In the genomic region with DNA sequence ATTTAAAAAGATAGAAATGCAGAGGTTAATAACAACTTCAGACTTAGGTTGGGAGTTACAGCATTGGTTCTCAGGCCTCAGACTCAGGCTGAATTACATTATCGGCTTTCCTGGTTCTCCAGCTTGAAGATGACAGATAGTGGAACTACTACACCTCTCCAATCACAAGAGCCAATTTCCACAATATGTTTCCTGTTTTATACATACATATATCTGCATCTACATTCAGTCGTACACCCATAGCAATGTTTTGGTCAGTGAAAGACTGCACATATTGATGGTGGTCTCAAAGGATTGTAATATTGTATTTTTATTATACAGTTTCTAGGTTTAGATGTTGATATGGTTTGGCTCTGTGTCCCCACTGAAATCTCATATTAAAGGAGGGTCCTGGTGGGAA, we compare ENCODE assay signal across 19 cellular contexts. TPM values are rescaled to one million over a fixed set of nuclear protein-coding genes. Genes with fewer than 3 reads are reported as not detected.
A peak's percentile ranks its signal among the peaks of the same experiment; 100 is the strongest.
DNase-seq lines count a peak whose midpoint lies in the region; ATAC-seq and TF ChIP-seq lines count a peak whose summit lies in the region.
"Had no signal": no experiment of that assay in that cellular context is flagged by ENCODE, and none has a peak within 500 bp of the region (broad histone marks: within the 10 kb centered on the region; RNA-seq: fewer than 3 reads in every experiment).

No MANE protein-coding gene starts in this region.

- no peak overlapping the region for H3K4me3 Mint-ChIP-seq in H9
- no peak overlapping the region for H3K4me3 Mint-ChIP-seq in endothelial cell (ENCODE audit: unreplicated experiment)
- no peak overlapping the region for H3K4me3 Mint-ChIP-seq in glutamatergic neuron (ENCODE audit: unreplicated experiment)
- no peak overlapping the region for H3K4me3 Mint-ChIP-seq in naive thymus-derived CD4-positive, alpha-beta T cell
- H3K4me3 Mint-ChIP-seq: activated CD4-positive, alpha-beta memory T cell treated with anti-CD3 and anti-CD28 coated beads, Interleukin-2, amount 10 ng/mL, durations not matched to agents 7 days and 5 days; activated T-cell treated with anti-CD3 and anti-CD28 coated beads, Interleukin-2, amount 50 U/mL, for 4 hours; stimulated activated effector memory CD8-positive, alpha-beta T cell treated with anti-CD3 and anti-CD28 coated beads, Interleukin-12 subunit alpha, Interleukin-12 subunit beta, amount 100 ng/mL, for 72 hours had no signal

- H4K5ac ChIP-seq in H9 (ENCODE audit: insufficient read length, low read depth, low read length) = no peak overlapping the region

- no peak overlapping the region for H2BK5ac ChIP-seq in H9 (ENCODE audit: insufficient read length, low read length)

- H3K27ac Mint-ChIP-seq in H9 (peak overlapping the region in 1 of 3 experiments; percentile 49; a peak in 1 of 7 replicates), endothelial cell (ENCODE audit: unreplicated experiment) (peak overlapping the region; percentile 66), glutamatergic neuron (ENCODE audit: unreplicated experiment) (no peak overlapping the region)
- no peak overlapping the region for H3K27ac Mint-ChIP-seq in naive thymus-derived CD4-positive, alpha-beta T cell
- H3K27ac Mint-ChIP-seq: activated CD4-positive, alpha-beta memory T cell treated with anti-CD3 and anti-CD28 coated beads, Interleukin-2, amount 10 ng/mL, durations not matched to agents 7 days and 5 days; stimulated activated effector memory CD8-positive, alpha-beta T cell treated with anti-CD3 and anti-CD28 coated beads, Interleukin-12 subunit alpha, Interleukin-12 subunit beta, amount 100 ng/mL, for 72 hours had no signal

- no peaks in the 10 kb centered on the region for H3K4me1 Mint-ChIP-seq in H9
- H3K4me1 Mint-ChIP-seq in endothelial cell (ENCODE audit: unreplicated experiment) = peaks cover 4% of the 10 kb centered on the region
- H3K4me1 Mint-ChIP-seq in glutamatergic neuron (ENCODE audit: low read depth, unreplicated experiment) = no peaks in the 10 kb centered on the region
- no peaks in the 10 kb centered on the region for H3K4me1 Mint-ChIP-seq in naive thymus-derived CD4-positive, alpha-beta T cell
- H3K4me1 Mint-ChIP-seq: activated CD4-positive, alpha-beta memory T cell treated with anti-CD3 and anti-CD28 coated beads, Interleukin-2, amount 10 ng/mL, durations not matched to agents 7 days and 5 days; stimulated activated effector memory CD8-positive, alpha-beta T cell treated with anti-CD3 and anti-CD28 coated beads, Interleukin-12 subunit alpha, Interleukin-12 subunit beta, amount 100 ng/mL, for 72 hours had no signal

- H3K4me1 ChIP-seq in H9 (ENCODE audit: insufficient read depth, low read length) = no peaks in the 10 kb centered on the region
- peaks cover 3 to 7% (median 3%) of the 10 kb centered on the region in 3 donors for H3K4me1 ChIP-seq in skeletal muscle tissue (ENCODE audit: control insufficient read depth in 3 of 3, insufficient read depth in 3 of 3, low read length in 3 of 3)
- no peaks in the 10 kb centered on the region for H3K4me1 ChIP-seq in prostate gland (replicated peaks)
- no peaks in the 10 kb centered on the region for H3K4me1 ChIP-seq in naive thymus-derived CD4-positive, alpha-beta T cell (ENCODE audit: control insufficient read depth in 2 of 2, insufficient read depth in 2 of 2, low read length in 2 of 2)

- H2BK20ac ChIP-seq in H9 (ENCODE audit: low read depth, low read length, poor library complexity, severe bottlenecking) = no peak overlapping the region

- H3K4me3 ChIP-seq in skeletal muscle tissue (ENCODE audit: low read length in 3 of 3) (no peak overlapping the region), prostate gland (no peak overlapping the region)
- no peak overlapping the region for H3K4me3 ChIP-seq in naive thymus-derived CD4-positive, alpha-beta T cell (ENCODE audit: low read length)
- H3K4me3 ChIP-seq: tibial artery had no signal

- H3K36me3 Mint-ChIP-seq in H9 (ENCODE audit: insufficient read depth in 1 of 3, low read depth in 3 of 3) (no peaks in the 10 kb centered on the region), endothelial cell (ENCODE audit: low read depth, unreplicated experiment) (no peaks in the 10 kb centered on the region), glutamatergic neuron (ENCODE audit: unreplicated experiment) (no peaks in the 10 kb centered on the region)
- no peaks in the 10 kb centered on the region for H3K36me3 Mint-ChIP-seq in naive thymus-derived CD4-positive, alpha-beta T cell
- H3K36me3 Mint-ChIP-seq: stimulated activated effector memory CD8-positive, alpha-beta T cell treated with anti-CD3 and anti-CD28 coated beads, Interleukin-12 subunit alpha, Interleukin-12 subunit beta, amount 100 ng/mL, for 72 hours had no signal

- H3K27me3 ChIP-seq in H9 (ENCODE audit: insufficient read depth, low read length) (no peaks in the 10 kb centered on the region), skeletal muscle tissue (ENCODE audit: control insufficient read depth in 3 of 3, insufficient read depth in 3 of 3, low read length in 3 of 3) (no peaks in the 10 kb centered on the region), prostate gland (replicated peaks; ENCODE audit: insufficient read depth) (no peaks in the 10 kb centered on the region)
- H3K27me3 ChIP-seq in naive thymus-derived CD4-positive, alpha-beta T cell (ENCODE audit: control insufficient read depth in 2 of 2, insufficient read depth in 2 of 2, low read length in 2 of 2) = no peaks in the 10 kb centered on the region
- H3K27me3 ChIP-seq: tibial artery had no signal

- no peak overlapping the region for H3T11ph ChIP-seq in H9 (ENCODE audit: low read length)

- H2BK15ac ChIP-seq in H9 (ENCODE audit: low read depth, low read length) = no peak overlapping the region

- no peak for TF ChIP-seq CTCF in H9 (conservative IDR thresholded peaks at IDR 0.05)
- no peak for TF ChIP-seq CTCF in RWPE1 (conservative IDR thresholded peaks at IDR 0.05; ENCODE audit: low read depth)
- no peak for TF ChIP-seq CTCF in endothelial cell (IDR thresholded peaks at IDR 0.05; ENCODE audit: unreplicated experiment)
- no peak for TF ChIP-seq CTCF in prostate gland (IDR thresholded peaks at IDR 0.05)
- no peak for TF ChIP-seq CTCF in glutamatergic neuron (IDR thresholded peaks at IDR 0.05; ENCODE audit: partially characterized antibody, unreplicated experiment)

- no peaks in the 10 kb centered on the region for H3K36me3 ChIP-seq in skeletal muscle tissue (ENCODE audit: control insufficient read depth in 3 of 3, insufficient read depth in 3 of 3, low read length in 3 of 3)
- H3K36me3 ChIP-seq in prostate gland = no peaks in the 10 kb centered on the region
- no peaks in the 10 kb centered on the region for H3K36me3 ChIP-seq in naive thymus-derived CD4-positive, alpha-beta T cell (ENCODE audit: control insufficient read depth in 2 of 3, insufficient read depth in 3 of 3, low read length in 3 of 3)
- H3K36me3 ChIP-seq: tibial artery, WERI-Rb-1 had no signal

- no peaks in the 10 kb centered on the region for H3K27me3 Mint-ChIP-seq in H9 (ENCODE audit: low read depth)
- no peaks in the 10 kb centered on the region for H3K27me3 Mint-ChIP-seq in endothelial cell (ENCODE audit: unreplicated experiment)
- H3K27me3 Mint-ChIP-seq in glutamatergic neuron (ENCODE audit: unreplicated experiment) = no peaks in the 10 kb centered on the region
- H3K27me3 Mint-ChIP-seq in naive thymus-derived CD4-positive, alpha-beta T cell = peaks cover 0 to 26% (median 7%) of the 10 kb centered on the region in 5 donors

- intact Hi-C loops in prostate gland (cut with DNase I) = no loop called here
- intact Hi-C loops in naive thymus-derived CD4-positive, alpha-beta T cell (cut with micrococcal nuclease) = no loop called here

- no peak overlapping the region for H3K56ac ChIP-seq in H9 (ENCODE audit: insufficient read length, low read depth, low read length)

- H2BK120ac ChIP-seq in H9 (ENCODE audit: low read depth, low read length, poor library complexity, severe bottlenecking) = no peak overlapping the region

- H3K14ac ChIP-seq in H9 (ENCODE audit: insufficient read depth, low read length) = no peak overlapping the region

- DNase-seq in H9 = no peak
- no peak for DNase-seq in RWPE1 (ENCODE audit: low spot score)
- DNase-seq in endothelial cell (ENCODE audit: low spot score) = no peak
- DNase-seq in prostate gland (ENCODE audit: low spot score) = no peak
- no peak for DNase-seq in glutamatergic neuron
- no peak for DNase-seq in naive thymus-derived CD4-positive, alpha-beta T cell
- DNase-seq: activated CD4-positive, alpha-beta memory T cell treated with anti-CD3 and anti-CD28 coated beads, Interleukin-2, amount 10 ng/mL, durations not matched to agents 7 days and 5 days; activated naive CD4-positive, alpha-beta T cell treated with anti-CD3 and anti-CD28 coated beads, Interleukin-2, amount 50 U/mL, for 16 hours; activated T-cell treated with anti-CD3 and anti-CD28 coated beads, Interleukin-2, amount 50 U/mL, for 4 hours; NCI-H1930; retina; stimulated activated CD4-positive, alpha-beta T cell treated with anti-CD3 and anti-CD28 coated beads, Interleukin-15, amount 100 ng/mL, for 24 hours; T-helper 1 cell; tibial artery; WERI-Rb-1 had no signal

- ATAC-seq in naive thymus-derived CD4-positive, alpha-beta T cell = no peak
- ATAC-seq: activated T-cell treated with anti-CD3 and anti-CD28 coated beads, Interleukin-2, amount 50 U/mL, for 4 hours; stimulated activated effector memory CD8-positive, alpha-beta T cell treated with anti-CD3 and anti-CD28 coated beads, Interleukin-12 subunit alpha, Interleukin-12 subunit beta, amount 100 ng/mL, for 72 hours had no signal

- TF ChIP-seq POLR2A in prostate gland (IDR thresholded peaks at IDR 0.05) = no peak

- H2BK12ac ChIP-seq in H9 (ENCODE audit: insufficient read length, low read depth, low read length) = peak overlapping the region; percentile 4

- H3K9ac ChIP-seq in H9 (ENCODE audit: extremely low read depth, insufficient read length, low read length) (no peak overlapping the region), skeletal muscle tissue (ENCODE audit: low read depth in 1 of 3, low read length in 3 of 3) (no peak overlapping the region)

- no peak overlapping the region for H3K4me2 ChIP-seq in H9 (ENCODE audit: insufficient read depth, insufficient read length, low read length)

- H3K27ac ChIP-seq in H9 (ENCODE audit: insufficient read length, low read depth, low read length) = no peak overlapping the region
- H3K27ac ChIP-seq in RWPE1 = peak overlapping the region; percentile 84
- peak overlapping the region; percentile 49 for H3K27ac ChIP-seq in skeletal muscle tissue (ENCODE audit: low read depth, low read length)
- no peak overlapping the region for H3K27ac ChIP-seq in prostate gland
- H3K27ac ChIP-seq in naive thymus-derived CD4-positive, alpha-beta T cell (ENCODE audit: low read depth, low read length) = no peak overlapping the region
- H3K27ac ChIP-seq: WERI-Rb-1 had no signal

- H3K18ac ChIP-seq in H9 (ENCODE audit: insufficient read length, low read depth, low read length) = no peak overlapping the region

- H3K79me1 ChIP-seq in H9 (ENCODE audit: insufficient read depth, low read depth, low read length, poor library complexity, severe bottlenecking) = no peaks in the 10 kb centered on the region

- H3K23ac ChIP-seq in H9 (ENCODE audit: insufficient read length, low read depth, low read length) = no peak overlapping the region

- no peak overlapping the region for H2AK5ac ChIP-seq in H9 (ENCODE audit: insufficient read length, low read length)

- H3K23me2 ChIP-seq in H9 (ENCODE audit: insufficient read length, low read depth, low read length, poor library complexity, severe bottlenecking) = no peaks in the 10 kb centered on the region

- no peaks in the 10 kb centered on the region for H4K20me1 ChIP-seq in H9 (ENCODE audit: control insufficient read depth, insufficient read depth, insufficient read length)

- POLR2A ChIA-PET in RWPE1 (lab: Yijun Ruan, JAX; ENCODE audit: low non-redundant PET) = no interaction called here
- POLR2A ChIA-PET in naive thymus-derived CD4-positive, alpha-beta T cell (lab: Charles Lee) = no interaction called here

- no peak overlapping the region for H4K91ac ChIP-seq in H9 (ENCODE audit: insufficient read length, low read depth, low read length)

- no peak overlapping the region for H4K8ac ChIP-seq in H9 (replicated peaks; ENCODE audit: insufficient read length, low read depth, low read length)

- H3K9me3 Mint-ChIP-seq in H9 (peaks cover 0 to 3% of the 10 kb centered on the region in 2 experiments; a peak in 2 of 5 replicates), endothelial cell (ENCODE audit: unreplicated experiment) (no peaks in the 10 kb centered on the region), glutamatergic neuron (ENCODE audit: unreplicated experiment) (no peaks in the 10 kb centered on the region)
- peaks cover 0 to 4% (median 0%) of the 10 kb centered on the region in 11 donors for H3K9me3 Mint-ChIP-seq in naive thymus-derived CD4-positive, alpha-beta T cell
- H3K9me3 Mint-ChIP-seq: activated CD4-positive, alpha-beta memory T cell treated with anti-CD3 and anti-CD28 coated beads, Interleukin-2, amount 10 ng/mL, durations not matched to agents 7 days and 5 days; activated T-cell treated with anti-CD3 and anti-CD28 coated beads, Interleukin-2, amount 50 U/mL, for 4 hours; stimulated activated effector memory CD8-positive, alpha-beta T cell treated with anti-CD3 and anti-CD28 coated beads, Interleukin-12 subunit alpha, Interleukin-12 subunit beta, amount 100 ng/mL, for 72 hours had no signal

- WGBS in H9 (ENCODE audit: extremely low coverage, insufficient read length, low lambda C conversion rate) = no CpG with 5 or more reads among the region's 2 CpGs
- 82% methylated on average over 2 of the region's 2 CpGs for WGBS in prostate gland

- CTCF ChIA-PET in RWPE1 (lab: Yijun Ruan, JAX) = no interaction called here
- CTCF ChIA-PET in naive thymus-derived CD4-positive, alpha-beta T cell (lab: Charles Lee) = no interaction called here

- H3K9me3 ChIP-seq in H9 (ENCODE audit: control insufficient read depth, low read depth, low read length) = no peaks in the 10 kb centered on the region
- no peaks in the 10 kb centered on the region for H3K9me3 ChIP-seq in skeletal muscle tissue (ENCODE audit: control insufficient read depth in 3 of 3, low read length in 3 of 3)
- H3K9me3 ChIP-seq in prostate gland = no peaks in the 10 kb centered on the region
- H3K9me3 ChIP-seq in naive thymus-derived CD4-positive, alpha-beta T cell (ENCODE audit: control insufficient read depth in 2 of 3, low read length in 3 of 3) = no peaks in the 10 kb centered on the region
- H3K9me3 ChIP-seq: tibial artery had no signal

- no peak overlapping the region for H2AFZ ChIP-seq in H9 (ENCODE audit: low read length)

- H3K4ac ChIP-seq in H9 (ENCODE audit: low read depth, low read length) = no peak overlapping the region

- H3K79me2 ChIP-seq in H9 (ENCODE audit: insufficient read depth, low read length) = no peaks in the 10 kb centered on the region

RNA-seq across cellular contexts. Expression of gene AADACL2, which starts 35.4 kb away (rescaled TPM):
- total RNA-seq in H9 (2021) = not detected in 2 replicates
- not detected for total RNA-seq in endothelial cell (ENCODE audit: unreplicated experiment)
- not detected for total RNA-seq in skeletal muscle tissue
- total RNA-seq in prostate gland = under 1 TPM in 1 of 2 donors, not detected in 1; 0.62 TPM
- not detected for total RNA-seq in glutamatergic neuron (ENCODE audit: unreplicated experiment)
- total RNA-seq in naive thymus-derived CD4-positive, alpha-beta T cell = not detected
- polyA plus RNA-seq in naive thymus-derived CD4-positive, alpha-beta T cell = not detected
- total RNA-seq: activated CD4-positive, alpha-beta memory T cell treated with anti-CD3 and anti-CD28 coated beads, Interleukin-2, amount 10 ng/mL, durations not matched to agents 7 days and 5 days; activated T-cell treated with anti-CD3 and anti-CD28 coated beads, Interleukin-2, amount 50 U/mL, for 4 hours; astrocyte; mononuclear cell had no signal

RNA-seq across cellular contexts. Expression of gene AADAC, which starts 44.7 kb away (rescaled TPM):
- total RNA-seq in H9 (2021) = not detected in 2 replicates
- not detected for total RNA-seq in endothelial cell (ENCODE audit: unreplicated experiment)
- 1.6 TPM for total RNA-seq in skeletal muscle tissue
- total RNA-seq in prostate gland = not detected
- not detected for total RNA-seq in glutamatergic neuron (ENCODE audit: unreplicated experiment)
- not detected for total RNA-seq in naive thymus-derived CD4-positive, alpha-beta T cell
- not detected for polyA plus RNA-seq in naive thymus-derived CD4-positive, alpha-beta T cell
- total RNA-seq: activated CD4-positive, alpha-beta memory T cell treated with anti-CD3 and anti-CD28 coated beads, Interleukin-2, amount 10 ng/mL, durations not matched to agents 7 days and 5 days; astrocyte; mononuclear cell had no signal

Comparison
In these comparisons a context has a peak if more than half of its experiments do, and no peak if none do; other contexts are left out.
1. H3K27ac ChIP-seq: peak in RWPE1 (single experiment) and skeletal muscle tissue (single experiment); none in H9 (single experiment), prostate gland (0 of 2) and naive thymus-derived CD4-positive, alpha-beta T cell (single experiment).